Comparison of ENCODE assay signal across 26 cellular contexts in the genomic region with DNA sequence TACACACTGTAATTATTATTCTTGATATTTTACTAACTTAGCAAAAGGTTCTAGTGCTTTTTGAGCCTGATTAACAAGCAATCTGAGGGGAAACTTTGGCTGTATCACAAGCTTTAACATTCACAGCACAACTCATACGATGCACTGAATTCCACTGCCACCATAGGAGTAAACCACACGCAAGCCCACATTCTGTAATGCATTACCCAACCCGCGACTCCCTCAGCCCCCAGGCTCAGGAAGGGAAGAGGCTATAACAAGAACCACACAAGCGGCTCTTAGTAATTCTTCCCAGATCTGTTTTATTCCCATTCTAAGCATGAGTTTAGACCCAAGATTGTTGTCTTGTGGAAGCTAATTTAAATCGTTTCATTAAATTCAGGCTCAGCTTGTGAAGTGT.
"Had no signal": no experiment of that assay in that cellular context is flagged by ENCODE, and none has a peak within 500 bp of the region (broad histone marks: within the 10 kb centered on the region; RNA-seq: fewer than 3 reads in every experiment).

No MANE protein-coding gene starts in this region.

- H3K4me3 ChIP-seq: ascending aorta, coronary artery, dorsolateral prefrontal cortex, heart right ventricle, ovary, right lobe of liver, skin epidermis, testis, vagina had no signal

- H3K27me3 ChIP-seq: ascending aorta, brain microvascular endothelial cell, neutrophil, ovary, right lobe of liver, testis, vagina had no signal

- H3K36me3 ChIP-seq: ascending aorta, brain microvascular endothelial cell, heart right ventricle, neutrophil, ovary, right lobe of liver, vagina had no signal

- H3K4me1 ChIP-seq: ascending aorta, heart right ventricle, right lobe of liver, testis, vagina had no signal

- DNase-seq: activated CD4-positive, alpha-beta T cell treated with anti-CD3 and anti-CD28 coated beads for 36 hours; activated CD4-positive, CD25-positive, alpha-beta regulatory T cell; activated CD8-positive, alpha-beta memory T cell treated with anti-CD3 and anti-CD28 coated beads, Interleukin-2, amount 10 ng/mL, durations not matched to agents 7 days and 5 days; activated CD8-positive, alpha-beta T cell treated with anti-CD3 and anti-CD28 coated beads, Interleukin-2, amount 10 ng/mL, durations not matched to agents 7 days and 5 days; activated naive CD4-positive, alpha-beta T cell; activated T-cell treated with anti-CD3 and anti-CD28 coated beads for 4 hours; activated T-cell treated with anti-CD3 and anti-CD28 coated beads, Interleukin-2, amount 50 U/mL, for 72 hours; brain microvascular endothelial cell; dorsolateral prefrontal cortex; effector memory CD4-positive, alpha-beta T cell; heart right ventricle; left cardiac atrium; left ventricle myocardium superior; naive B cell; nephron progenitor cell; ovary; right lobe of liver; stimulated activated CD4-positive, alpha-beta T cell treated with anti-CD3 and anti-CD28 coated beads, Interleukin-12 subunit alpha, Interleukin-12 subunit beta, amount 100 ng/mL, for 4 hours; stimulated activated CD4-positive, alpha-beta T cell treated with anti-CD3 and anti-CD28 coated beads, Interleukin-4, amount 100 ng/mL, for 1 hour; stimulated activated naive CD8-positive, alpha-beta T cell treated with anti-CD3 and anti-CD28 coated beads, Interleukin-15, Interleukin-2, amounts not matched to agents 100 U/mL and 50 U/mL, for 24 hours; testis had no signal

- H3K27ac ChIP-seq: ascending aorta, brain microvascular endothelial cell, coronary artery, dorsolateral prefrontal cortex, heart right ventricle, neutrophil, ovary, right lobe of liver, skin epidermis, testis, vagina had no signal

- H3K9me3 ChIP-seq: ascending aorta, heart right ventricle, neutrophil, ovary, right lobe of liver, testis, vagina had no signal
